Comparison of ENCODE assay signal across 8 cellular contexts in the genomic region with DNA sequence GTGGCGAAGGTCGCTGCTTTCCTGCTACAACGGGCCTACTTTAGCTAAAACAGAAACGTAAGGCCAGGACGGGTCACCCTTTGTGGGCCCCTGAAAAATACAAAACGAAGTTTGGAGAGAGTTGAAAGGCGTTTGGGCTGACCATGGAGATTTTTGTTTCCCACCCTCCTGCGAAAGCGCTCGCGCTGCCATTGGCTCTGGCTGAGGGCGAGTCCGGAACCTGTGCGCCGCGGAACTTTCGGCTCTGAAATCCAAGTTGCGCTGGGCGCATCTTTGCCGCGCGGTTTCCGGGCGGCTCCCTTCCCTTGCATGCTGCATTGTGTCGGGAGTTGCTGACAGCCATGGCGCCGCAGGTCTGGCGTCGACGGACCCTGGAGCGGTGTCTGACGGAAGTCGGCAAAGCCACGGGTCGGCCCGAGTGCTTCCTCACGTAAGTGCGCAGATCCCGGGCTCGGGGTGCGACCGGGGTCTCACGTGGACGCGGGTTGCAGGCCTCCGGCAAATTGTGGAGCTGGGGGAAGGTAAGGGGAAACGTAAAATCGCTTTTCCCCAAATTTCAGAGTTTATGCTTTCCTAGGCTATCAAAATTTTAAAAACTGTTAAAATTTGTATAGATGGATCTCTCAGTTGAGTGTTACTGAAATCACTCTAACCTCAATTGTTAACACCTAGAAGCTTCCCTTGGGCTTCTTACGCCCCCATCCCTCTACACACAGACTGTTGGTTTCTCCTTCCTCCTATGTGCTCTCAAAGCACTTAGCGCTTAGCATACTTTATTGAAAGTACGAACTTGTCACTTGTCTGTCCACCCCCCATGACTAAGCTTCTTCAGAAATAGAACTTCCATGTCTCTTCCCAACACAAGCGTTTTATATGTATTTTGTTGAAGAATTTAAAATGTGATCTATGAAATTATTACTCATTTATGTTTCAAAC. TPM values are rescaled to one million over a fixed set of nuclear protein-coding genes. Genes with fewer than 3 reads are reported as not detected.
DNase-seq lines count a peak whose midpoint lies in the region; ATAC-seq lines count a peak whose summit lies in the region.

A gene with protein sequence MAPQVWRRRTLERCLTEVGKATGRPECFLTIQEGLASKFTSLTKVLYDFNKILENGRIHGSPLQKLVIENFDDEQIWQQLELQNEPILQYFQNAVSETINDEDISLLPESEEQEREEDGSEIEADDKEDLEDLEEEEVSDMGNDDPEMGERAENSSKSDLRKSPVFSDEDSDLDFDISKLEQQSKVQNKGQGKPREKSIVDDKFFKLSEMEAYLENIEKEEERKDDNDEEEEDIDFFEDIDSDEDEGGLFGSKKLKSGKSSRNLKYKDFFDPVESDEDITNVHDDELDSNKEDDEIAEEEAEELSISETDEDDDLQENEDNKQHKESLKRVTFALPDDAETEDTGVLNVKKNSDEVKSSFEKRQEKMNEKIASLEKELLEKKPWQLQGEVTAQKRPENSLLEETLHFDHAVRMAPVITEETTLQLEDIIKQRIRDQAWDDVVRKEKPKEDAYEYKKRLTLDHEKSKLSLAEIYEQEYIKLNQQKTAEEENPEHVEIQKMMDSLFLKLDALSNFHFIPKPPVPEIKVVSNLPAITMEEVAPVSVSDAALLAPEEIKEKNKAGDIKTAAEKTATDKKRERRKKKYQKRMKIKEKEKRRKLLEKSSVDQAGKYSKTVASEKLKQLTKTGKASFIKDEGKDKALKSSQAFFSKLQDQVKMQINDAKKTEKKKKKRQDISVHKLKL (plus strand): TSS at position 310 of the 936 bp plus-strand sequence. CDS start 32 bp downstream, at position 342.

- H3K4me3 ChIP-seq in endocrine pancreas (ENCODE audit: control insufficient read depth, insufficient read depth, low read length) (peak within 1 kb of the TSS; percentile 97), mesendoderm (ENCODE audit: low read length) (peak within 1 kb of the TSS; percentile 86)

- ATAC-seq in GM19468 (IDR thresholded peaks at IDR 0.05; ENCODE audit: extremely low read depth, unreplicated experiment) = peak; percentile 64

- H3K79me2 ChIP-seq in mesendoderm (ENCODE audit: control insufficient read depth, insufficient read depth, low read length) = peaks cover 24% of the 10 kb centered on the region

- H3K36me3 ChIP-seq in endocrine pancreas (ENCODE audit: control insufficient read depth, insufficient read depth, low read length) (peaks cover 3% of the 10 kb centered on the region), mesendoderm (ENCODE audit: control insufficient read depth, insufficient read depth, low read length) (no peaks in the 10 kb centered on the region)

- peak within 1 kb of the TSS; percentile 96 for H3K56ac ChIP-seq in mesendoderm (ENCODE audit: low read length)

- H3K79me1 ChIP-seq in mesendoderm (ENCODE audit: low read length) = peaks cover 4% of the 10 kb centered on the region

- peak; percentile 68 for DNase-seq in COLO829 (ENCODE audit: low spot score)
- peak; percentile 84 for DNase-seq in HPDE6-E6E7 (ENCODE audit: extremely low spot score)
- peak; percentile 89 for DNase-seq in NOMO-1 treated with DMSO at 0.1 percent for 48 hours (lab: John Stamatoyannopoulos, UW; ENCODE audit: unreplicated experiment)
- peak; percentile 70 to 73 for DNase-seq in activated CD8-positive, alpha-beta memory T cell treated with anti-CD3 and anti-CD28 coated beads for 4 hours (ENCODE audit: low read depth in 2 of 2)
- DNase-seq in mesendoderm = peak; percentile 96
- peak; percentile 81 for DNase-seq in stimulated activated CD8-positive, alpha-beta memory T cell treated with anti-CD3 and anti-CD28 coated beads, Interleukin-12 subunit alpha, Interleukin-12 subunit beta, amount 100 ng/mL, for 4 hours (ENCODE audit: low read depth)

- H4K8ac ChIP-seq in mesendoderm (ENCODE audit: low read depth, low read length) = no peak within 1 kb of the TSS

- H3K27ac ChIP-seq in mesendoderm (ENCODE audit: low read depth, low read length) = peak within 1 kb of the TSS; percentile 42

- no CpG with 5 or more reads among the region's 52 CpGs for WGBS in mesendoderm (ENCODE audit: extremely low coverage, insufficient coverage, low lambda C conversion rate)

- peak within 1 kb of the TSS; percentile 1 for H4K5ac ChIP-seq in mesendoderm (ENCODE audit: low read length)

- no peak within 1 kb of the TSS for H2BK120ac ChIP-seq in mesendoderm (ENCODE audit: low read depth, low read length)

- no peak within 1 kb of the TSS for H3K4ac ChIP-seq in mesendoderm (ENCODE audit: low read depth, low read length)

- H3K18ac ChIP-seq in mesendoderm (ENCODE audit: low read length) = peak within 1 kb of the TSS; percentile 29

- H2BK5ac ChIP-seq in mesendoderm (ENCODE audit: low read length) = peak within 1 kb of the TSS; percentile 69

- H3K23ac ChIP-seq in mesendoderm (ENCODE audit: low read length) = no peak within 1 kb of the TSS

- no peaks in the 10 kb centered on the region for H3K9me3 ChIP-seq in endocrine pancreas (ENCODE audit: control insufficient read depth, low read length)

- no peak within 1 kb of the TSS for H2AK5ac ChIP-seq in mesendoderm (ENCODE audit: low read length)

- peak within 1 kb of the TSS; percentile 85 for H3K4me2 ChIP-seq in mesendoderm (ENCODE audit: low read length)

- H3K9ac ChIP-seq in endocrine pancreas (ENCODE audit: control insufficient read depth, insufficient read depth, low read length) = peak within 1 kb of the TSS; percentile 97
- peak within 1 kb of the TSS; percentile 96 for H3K9ac ChIP-seq in mesendoderm (ENCODE audit: low read length)

- H2BK15ac ChIP-seq in mesendoderm (replicated peaks; ENCODE audit: low read depth) = no peak within 1 kb of the TSS

- peaks cover 11% of the 10 kb centered on the region for H3K4me1 ChIP-seq in endocrine pancreas (ENCODE audit: control insufficient read depth, insufficient read depth, low read length)
- H3K4me1 ChIP-seq in mesendoderm (ENCODE audit: control insufficient read depth, low read depth, low read length) = peaks cover 2% of the 10 kb centered on the region

- H3K27me3 ChIP-seq in endocrine pancreas (ENCODE audit: control insufficient read depth, insufficient read depth, low read length) (no peaks in the 10 kb centered on the region), mesendoderm (ENCODE audit: insufficient read depth, low read length, poor library complexity) (no peaks in the 10 kb centered on the region)

RNA-seq across cellular contexts. Expression of the gene that starts here (rescaled TPM):
- polyA plus RNA-seq in mesendoderm (2013, experiment 1 of 2) = 68.9 TPM
- polyA plus RNA-seq in mesendoderm (2013, experiment 2 of 2) = 69.7 TPM

Comparison
In these comparisons a context has a peak if more than half of its experiments do, and no peak if none do; other contexts are left out.
1. Peak in every context shown above with its lines: DNase-seq, ATAC-seq, H3K4me3 ChIP-seq and H3K27ac ChIP-seq.